24 cellular contexts compared by ENCODE assay signal in the genomic region with DNA sequence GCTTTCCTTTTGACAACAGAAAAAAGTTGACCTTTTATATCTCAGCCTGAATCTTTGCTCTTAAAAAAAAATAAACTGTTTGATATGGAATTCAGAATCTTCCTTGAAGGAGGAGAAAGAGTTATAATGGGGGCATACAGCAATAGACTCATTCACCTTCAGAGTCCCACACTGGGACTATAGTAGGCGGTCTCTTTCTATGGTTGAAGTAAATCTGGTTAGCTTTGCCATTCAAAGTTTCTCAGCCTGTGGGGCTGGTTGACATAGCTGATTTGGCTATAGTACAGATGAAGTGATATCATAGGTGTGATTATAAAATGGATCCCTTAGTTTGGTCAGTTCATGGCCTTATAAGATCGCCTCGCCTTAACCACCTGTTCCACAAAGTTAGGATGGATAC.
DNase-seq lines count a peak whose midpoint lies in the region; ATAC-seq, FAIRE-seq and TF ChIP-seq lines count a peak whose summit lies in the region.
"Had no signal": no experiment of that assay in that cellular context is flagged by ENCODE, and none has a peak within 500 bp of the region (broad histone marks: within the 10 kb centered on the region; RNA-seq: fewer than 3 reads in every experiment).

No MANE protein-coding gene starts in this region.

- no peak overlapping the region for H3K4me2 ChIP-seq in astrocyte (ENCODE audit: low read length)
- H3K4me2 ChIP-seq: A549; BLaER1 treated with 17β-estradiol and CSF1 and Interleukin-3, amounts not matched to agents 10 nM and 100 nM had no signal

- H3K27me3 Mint-ChIP-seq in stimulated activated naive CD8-positive, alpha-beta T cell treated with anti-CD3 and anti-CD28 coated beads, Interleukin-15, amount 100 ng/mL, for 72 hours = no peaks in the 10 kb centered on the region
- H3K27me3 Mint-ChIP-seq in astrocyte (ENCODE audit: low read depth, unreplicated experiment) = no peaks in the 10 kb centered on the region
- H3K27me3 Mint-ChIP-seq in stimulated activated naive CD8-positive, alpha-beta T cell treated with anti-CD3 and anti-CD28 coated beads, Interleukin-15, Interleukin-2, amounts not matched to agents 100 ng/mL and 50 ng/mL, for 24 hours = no peaks in the 10 kb centered on the region
- H3K27me3 Mint-ChIP-seq: CD4-positive, alpha-beta memory T cell had no signal

- peak; percentile 61 for ATAC-seq in stimulated activated naive CD8-positive, alpha-beta T cell treated with anti-CD3 and anti-CD28 coated beads, Interleukin-15, Interleukin-2, amounts not matched to agents 100 U/mL and 50 U/mL, for 24 hours
- no peak for ATAC-seq in stimulated activated naive CD8-positive, alpha-beta T cell treated with anti-CD3 and anti-CD28 coated beads, Interleukin-15, amount 100 ng/mL, for 72 hours
- ATAC-seq: A549 had no signal

- no peaks in the 10 kb centered on the region for H3K4me1 ChIP-seq in astrocyte (ENCODE audit: insufficient read depth, low read length)
- H3K4me1 ChIP-seq: A549; BE2C; BLaER1 treated with 17β-estradiol and CSF1 and Interleukin-3, amounts not matched to agents 10 nM and 100 nM had no signal

- H3K9me3 Mint-ChIP-seq in stimulated activated naive CD8-positive, alpha-beta T cell treated with anti-CD3 and anti-CD28 coated beads, Interleukin-15, amount 100 ng/mL, for 72 hours = no peaks in the 10 kb centered on the region
- no peaks in the 10 kb centered on the region for H3K9me3 Mint-ChIP-seq in astrocyte (ENCODE audit: unreplicated experiment)
- H3K9me3 Mint-ChIP-seq in stimulated activated naive CD8-positive, alpha-beta T cell treated with anti-CD3 and anti-CD28 coated beads, Interleukin-15, Interleukin-2, amounts not matched to agents 100 ng/mL and 50 ng/mL, for 24 hours = no peaks in the 10 kb centered on the region
- H3K9me3 Mint-ChIP-seq: CD14-positive monocyte; CD4-positive, alpha-beta memory T cell had no signal

- no peak overlapping the region for H3K4me3 ChIP-seq in astrocyte (ENCODE audit: insufficient read depth, low read depth, low read length)
- H3K4me3 ChIP-seq: A549; BLaER1 treated with 17β-estradiol and CSF1 and Interleukin-3, amounts not matched to agents 10 nM and 100 nM; GM23248 had no signal

- peaks cover 21% of the 10 kb centered on the region for H3K4me1 Mint-ChIP-seq in stimulated activated naive CD8-positive, alpha-beta T cell treated with anti-CD3 and anti-CD28 coated beads, Interleukin-15, amount 100 ng/mL, for 72 hours
- peaks cover 10% of the 10 kb centered on the region for H3K4me1 Mint-ChIP-seq in astrocyte (ENCODE audit: low read depth, unreplicated experiment)
- peaks cover 28% of the 10 kb centered on the region for H3K4me1 Mint-ChIP-seq in stimulated activated naive CD8-positive, alpha-beta T cell treated with anti-CD3 and anti-CD28 coated beads, Interleukin-15, Interleukin-2, amounts not matched to agents 100 ng/mL and 50 ng/mL, for 24 hours (ENCODE audit: low read depth)
- H3K4me1 Mint-ChIP-seq: CD14-positive monocyte had no signal

- no peak overlapping the region for H3K4me3 Mint-ChIP-seq in stimulated activated naive CD8-positive, alpha-beta T cell treated with anti-CD3 and anti-CD28 coated beads, Interleukin-15, amount 100 ng/mL, for 72 hours
- H3K4me3 Mint-ChIP-seq in astrocyte (ENCODE audit: unreplicated experiment) = no peak overlapping the region
- H3K4me3 Mint-ChIP-seq in stimulated activated naive CD8-positive, alpha-beta T cell treated with anti-CD3 and anti-CD28 coated beads, Interleukin-15, Interleukin-2, amounts not matched to agents 100 ng/mL and 50 ng/mL, for 24 hours = no peak overlapping the region
- H3K4me3 Mint-ChIP-seq: CD14-positive monocyte; CD4-positive, alpha-beta memory T cell had no signal

- no peaks in the 10 kb centered on the region for H3K36me3 ChIP-seq in astrocyte (ENCODE audit: insufficient read depth, low read length)
- H3K36me3 ChIP-seq: BE2C; BLaER1 treated with 17β-estradiol and CSF1 and Interleukin-3, amounts not matched to agents 10 nM and 100 nM had no signal

- no peaks in the 10 kb centered on the region for H4K20me1 ChIP-seq in astrocyte (ENCODE audit: insufficient read depth, low read length)

- no peaks in the 10 kb centered on the region for H3K9me3 ChIP-seq in astrocyte (ENCODE audit: insufficient read depth, low read depth, low read length)
- H3K9me3 ChIP-seq: A549; BE2C; BLaER1 treated with 17β-estradiol and CSF1 and Interleukin-3, amounts not matched to agents 10 nM and 100 nM had no signal

- no peaks in the 10 kb centered on the region for H3K79me2 ChIP-seq in astrocyte (ENCODE audit: insufficient read depth, low read length)

- H3K27me3 ChIP-seq in astrocyte (ENCODE audit: insufficient read depth, low read length) = no peaks in the 10 kb centered on the region
- H3K27me3 ChIP-seq: BE2C had no signal

- peak; percentile 78 for FAIRE-seq in astrocyte (lab: Jason Lieb, UNC)
- FAIRE-seq: GM12891, H1 had no signal

- no peak overlapping the region for H2AFZ ChIP-seq in astrocyte (ENCODE audit: low read depth, low read length)
- H2AFZ ChIP-seq: GM23248 had no signal

- H3K9ac ChIP-seq in astrocyte (ENCODE audit: low read length) = no peak overlapping the region
- H3K9ac ChIP-seq: BLaER1 treated with 17β-estradiol and CSF1 and Interleukin-3, amounts not matched to agents 10 nM and 100 nM; GM23248 had no signal

- no peaks in the 10 kb centered on the region for H3K36me3 Mint-ChIP-seq in astrocyte (ENCODE audit: low read depth, unreplicated experiment)
- H3K36me3 Mint-ChIP-seq in stimulated activated naive CD8-positive, alpha-beta T cell treated with anti-CD3 and anti-CD28 coated beads, Interleukin-15, Interleukin-2, amounts not matched to agents 100 ng/mL and 50 ng/mL, for 24 hours (ENCODE audit: low read depth) = no peaks in the 10 kb centered on the region
- H3K36me3 Mint-ChIP-seq: CD14-positive monocyte; CD4-positive, alpha-beta memory T cell had no signal

- no peak for DNase-seq in stimulated activated naive CD8-positive, alpha-beta T cell treated with anti-CD3 and anti-CD28 coated beads, Interleukin-15, Interleukin-2, amounts not matched to agents 100 U/mL and 50 U/mL, for 24 hours
- DNase-seq in stimulated activated naive CD8-positive, alpha-beta T cell treated with anti-CD3 and anti-CD28 coated beads, Interleukin-15, amount 100 ng/mL, for 72 hours = no peak
- no peak for DNase-seq in astrocyte (ENCODE audit: low read depth)
- DNase-seq in NCI-H1694 (lab: John Stamatoyannopoulos, UW) = no peak
- DNase-seq in NCI-H446 (lab: John Stamatoyannopoulos, UW) = no peak
- DNase-seq: 8988T; ACHN; AML-193; BE2C; Calu3; CD4-positive, alpha-beta memory T cell; COR-L47; DMS53; DMS79 treated with DMSO at 0.1 percent for 48 hours; GF-D8; GM23248; H7; HCEC 1CT had no signal

- H3K27ac ChIP-seq in astrocyte (ENCODE audit: low read depth, low read length) = no peak overlapping the region
- H3K27ac ChIP-seq: A549; BLaER1 treated with 17β-estradiol and CSF1 and Interleukin-3, amounts not matched to agents 10 nM and 100 nM; GM23248 had no signal

- no peak overlapping the region for H3K27ac Mint-ChIP-seq in stimulated activated naive CD8-positive, alpha-beta T cell treated with anti-CD3 and anti-CD28 coated beads, Interleukin-15, amount 100 ng/mL, for 72 hours
- H3K27ac Mint-ChIP-seq in astrocyte (ENCODE audit: unreplicated experiment) = no peak overlapping the region
- peak overlapping the region; percentile 58 for H3K27ac Mint-ChIP-seq in stimulated activated naive CD8-positive, alpha-beta T cell treated with anti-CD3 and anti-CD28 coated beads, Interleukin-15, Interleukin-2, amounts not matched to agents 100 ng/mL and 50 ng/mL, for 24 hours
- H3K27ac Mint-ChIP-seq: CD14-positive monocyte; CD4-positive, alpha-beta memory T cell had no signal

- no peak for TF ChIP-seq CTCF in astrocyte (IDR thresholded peaks at IDR 0.05; ENCODE audit: insufficient read depth, low read depth, low read length)
